Comparison of ENCODE assay signal across 25 cellular contexts in the genomic region with DNA sequence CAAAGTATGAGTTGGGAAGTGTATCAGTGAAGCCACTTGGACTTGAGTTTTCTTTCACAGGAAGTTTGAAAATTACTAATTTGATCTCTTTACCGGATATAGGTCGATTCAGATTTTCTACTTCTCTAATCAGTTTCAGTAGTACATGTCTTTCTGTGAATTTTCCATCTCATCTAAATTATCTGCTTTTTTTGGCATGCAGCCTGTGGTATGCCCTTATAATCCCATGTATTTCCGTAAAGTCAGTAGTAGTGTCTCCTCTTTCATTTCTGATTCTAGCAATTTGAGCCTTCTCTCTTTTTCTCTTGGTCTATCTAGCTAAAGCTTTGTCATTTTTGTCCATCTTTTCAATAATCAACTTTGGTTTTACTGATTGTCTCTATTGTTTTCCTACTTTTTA.
"Had no signal": no experiment of that assay in that cellular context is flagged by ENCODE, and none has a peak within 500 bp of the region (broad histone marks: within the 10 kb centered on the region; RNA-seq: fewer than 3 reads in every experiment).

No MANE protein-coding gene starts in this region.

- H3K4me2 ChIP-seq: hepatocyte had no signal

- H2AFZ ChIP-seq: hepatocyte had no signal

- H3K79me2 ChIP-seq: hepatocyte had no signal

- H3K36me3 ChIP-seq: colonic mucosa, esophagus muscularis mucosa, esophagus squamous epithelium, gastrocnemius medialis, gastroesophageal sphincter, heart left ventricle, heart right ventricle had no signal

- H3K4me1 ChIP-seq: colonic mucosa, esophagus muscularis mucosa, esophagus squamous epithelium, foreskin keratinocyte, gastrocnemius medialis, gastroesophageal sphincter had no signal

- DNase-seq: colonic mucosa; cortex of kidney; dermis blood vessel endothelial cell; dorsolateral prefrontal cortex; effector CD4-positive, alpha-beta T cell; effector CD8-positive, alpha-beta T cell; effector memory CD4-positive, alpha-beta T cell; effector memory CD8-positive, alpha-beta T cell; endodermal cell; erythroblast; esophagus squamous epithelium; foreskin fibroblast; foreskin keratinocyte; foreskin melanocyte; gastrocnemius medialis; glutamatergic neuron; head of caudate nucleus; heart left ventricle; heart right ventricle had no signal

- H3K9me3 ChIP-seq: colonic mucosa, esophagus squamous epithelium, gastrocnemius medialis, gastroesophageal sphincter had no signal

- H3K27me3 ChIP-seq: colonic mucosa, dorsolateral prefrontal cortex, esophagus muscularis mucosa, esophagus squamous epithelium, foreskin keratinocyte, gastrocnemius medialis, gastroesophageal sphincter, heart left ventricle, heart right ventricle, hepatocyte had no signal

- H3K27ac ChIP-seq: colonic mucosa, coronary artery, dorsolateral prefrontal cortex, epithelial cell of prostate, esophagus muscularis mucosa, esophagus squamous epithelium, foreskin keratinocyte, gastrocnemius medialis, gastroesophageal sphincter, heart left ventricle, heart right ventricle, hepatocyte had no signal

- ATAC-seq: effector memory CD8-positive, alpha-beta T cell; esophagus mucosa; foreskin keratinocyte; gastrocnemius medialis; gastroesophageal sphincter; heart left ventricle; heart right ventricle had no signal

- H3K4me3 ChIP-seq: colonic mucosa, coronary artery, dorsolateral prefrontal cortex, esophagus muscularis mucosa, esophagus squamous epithelium, gastrocnemius medialis, gastroesophageal sphincter, heart left ventricle, heart right ventricle, hepatocyte had no signal
